Comparison of ENCODE assay signal across 2 cellular contexts in the genomic region with DNA sequence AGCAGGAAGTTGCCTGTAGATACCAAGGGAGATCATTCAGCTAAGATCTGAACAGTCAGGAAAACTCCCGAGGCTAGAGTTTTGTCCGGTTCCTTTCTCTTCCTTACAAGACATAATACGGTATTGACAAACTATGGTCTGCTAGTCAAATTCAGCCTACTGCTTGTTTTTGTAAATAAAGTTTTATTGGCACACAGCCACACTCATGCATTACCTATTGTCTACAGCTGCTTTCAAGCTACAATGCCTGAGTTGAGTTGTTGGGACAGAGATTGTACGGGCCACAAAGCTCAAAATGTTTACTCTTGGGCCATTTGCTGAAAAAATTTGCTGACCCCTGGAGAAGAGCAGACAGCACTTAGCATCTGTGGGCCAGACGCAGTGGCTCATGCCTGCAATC.
TF ChIP-seq lines count a peak whose summit lies in the region.

No MANE protein-coding gene starts in this region.

TF ChIP-seq in HepG2, 621 proteins besides CTCF, POLR2A, EP300 and RAD21:
- TF ChIP-seq, protein P1, sequence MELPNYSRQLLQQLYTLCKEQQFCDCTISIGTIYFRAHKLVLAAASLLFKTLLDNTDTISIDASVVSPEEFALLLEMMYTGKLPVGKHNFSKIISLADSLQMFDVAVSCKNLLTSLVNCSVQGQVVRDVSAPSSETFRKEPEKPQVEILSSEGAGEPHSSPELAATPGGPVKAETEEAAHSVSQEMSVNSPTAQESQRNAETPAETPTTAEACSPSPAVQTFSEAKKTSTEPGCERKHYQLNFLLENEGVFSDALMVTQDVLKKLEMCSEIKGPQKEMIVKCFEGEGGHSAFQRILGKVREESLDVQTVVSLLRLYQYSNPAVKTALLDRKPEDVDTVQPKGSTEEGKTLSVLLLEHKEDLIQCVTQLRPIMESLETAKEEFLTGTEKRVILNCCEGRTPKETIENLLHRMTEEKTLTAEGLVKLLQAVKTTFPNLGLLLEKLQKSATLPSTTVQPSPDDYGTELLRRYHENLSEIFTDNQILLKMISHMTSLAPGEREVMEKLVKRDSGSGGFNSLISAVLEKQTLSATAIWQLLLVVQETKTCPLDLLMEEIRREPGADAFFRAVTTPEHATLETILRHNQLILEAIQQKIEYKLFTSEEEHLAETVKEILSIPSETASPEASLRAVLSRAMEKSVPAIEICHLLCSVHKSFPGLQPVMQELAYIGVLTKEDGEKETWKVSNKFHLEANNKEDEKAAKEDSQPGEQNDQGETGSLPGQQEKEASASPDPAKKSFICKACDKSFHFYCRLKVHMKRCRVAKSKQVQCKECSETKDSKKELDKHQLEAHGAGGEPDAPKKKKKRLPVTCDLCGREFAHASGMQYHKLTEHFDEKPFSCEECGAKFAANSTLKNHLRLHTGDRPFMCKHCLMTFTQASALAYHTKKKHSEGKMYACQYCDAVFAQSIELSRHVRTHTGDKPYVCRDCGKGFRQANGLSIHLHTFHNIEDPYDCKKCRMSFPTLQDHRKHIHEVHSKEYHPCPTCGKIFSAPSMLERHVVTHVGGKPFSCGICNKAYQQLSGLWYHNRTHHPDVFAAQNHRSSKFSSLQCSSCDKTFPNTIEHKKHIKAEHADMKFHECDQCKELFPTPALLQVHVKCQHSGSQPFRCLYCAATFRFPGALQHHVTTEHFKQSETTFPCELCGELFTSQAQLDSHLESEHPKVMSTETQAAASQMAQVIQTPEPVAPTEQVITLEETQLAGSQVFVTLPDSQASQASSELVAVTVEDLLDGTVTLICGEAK (IDR thresholded peaks at IDR 0.05), result peak; percentile 35; the same call in 1 of the 2 replicates
- TF ChIP-seq, protein P1 (CRISPR knock-in tag; IDR thresholded peaks at IDR 0.05), result peak; percentile 83
- TF ChIP-seq ZNF782 (CRISPR knock-in tag; IDR thresholded peaks at IDR 0.05; ENCODE audit: borderline replicate concordance), result no peak
- no peak for TF ChIP-seq ZNF496 (CRISPR knock-in tag; IDR thresholded peaks at IDR 0.05; ENCODE audit: insufficient replicate concordance)
- no peak for TF ChIP-seq SIX1 (CRISPR knock-in tag; IDR thresholded peaks at IDR 0.05; ENCODE audit: borderline replicate concordance)
- TF ChIP-seq ZNF382 (CRISPR knock-in tag; IDR thresholded peaks at IDR 0.05; ENCODE audit: borderline replicate concordance), result no peak

TF ChIP-seq in K562, 482 proteins besides CTCF, POLR2A, EP300 and RAD21:
- TF ChIP-seq DPF2 (IDR thresholded peaks at IDR 0.05), result no peak
- TF ChIP-seq, protein P1 (IDR thresholded peaks at IDR 0.05), result peak; percentile 91
- TF ChIP-seq, protein P1 (CRISPR knock-in tag; IDR thresholded peaks at IDR 0.05), result peak; percentile 76
